In the genomic region with DNA sequence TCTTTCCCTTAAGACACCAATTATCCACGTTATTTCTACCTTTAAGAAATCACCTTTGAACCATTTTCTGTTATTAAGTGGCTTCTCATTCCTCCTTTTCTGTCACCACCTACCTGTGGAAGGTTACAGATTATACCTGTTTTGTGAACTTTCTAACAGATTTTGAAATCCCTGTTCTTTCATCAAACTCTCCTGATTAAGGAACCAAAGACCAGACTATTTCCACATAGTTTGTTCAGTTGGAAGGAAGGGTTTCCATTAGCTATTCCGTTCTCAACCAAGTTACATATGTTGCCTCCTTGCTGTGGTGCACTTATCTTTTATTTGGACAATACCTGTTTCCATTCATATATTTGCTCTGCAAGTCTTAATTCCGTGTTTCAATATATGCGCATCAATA, we compare ENCODE assay signal across 34 cellular contexts.
"Had no signal": no experiment of that assay in that cellular context is flagged by ENCODE, and none has a peak within 500 bp of the region (broad histone marks: within the 10 kb centered on the region; RNA-seq: fewer than 3 reads in every experiment).

No MANE protein-coding gene starts in this region.

- H3K9me3 ChIP-seq: adrenal gland, body of pancreas, breast epithelium had no signal

- FAIRE-seq: astrocyte, TTC549 had no signal

- H3K36me3 ChIP-seq: adrenal gland, brain microvascular endothelial cell, breast epithelium had no signal

- ATAC-seq: activated CD8-positive, alpha-beta T cell treated with anti-CD3 and anti-CD28 coated beads for 36 hours; activated naive CD4-positive, alpha-beta T cell treated with anti-CD3 and anti-CD28 coated beads, Interleukin-2, amount 50 U/mL, for 72 hours; activated T-cell treated with anti-CD3 and anti-CD28 coated beads, Interleukin-2, amount 50 U/mL, for 4 hours; activated T-cell treated with anti-CD3 and anti-CD28 coated beads, Interleukin-2, amount 50 U/mL, for 72 hours; activated T-helper 17 cell treated with anti-CD3 and anti-CD28 coated beads, Interleukin-2, amount 50 U/mL, for 72 hours; body of pancreas had no signal

- DNase-seq: activated B cell treated with CpG ODN at 0.5 μM for 24 hours; activated CD4-positive, alpha-beta memory T cell treated with anti-CD3 and anti-CD28 coated beads for 36 hours; activated CD4-positive, alpha-beta T cell treated with anti-CD3 and anti-CD28 coated beads for 4 hours; activated CD4-positive, alpha-beta T cell treated with anti-CD3 and anti-CD28 coated beads, Interleukin-2, amount 10 ng/mL, durations not matched to agents 24 days and 14 days; activated CD4-positive, alpha-beta T cell treated with anti-CD3 and anti-CD28 coated beads, Interleukin-2, amount 50 U/mL, for 1 hour; activated CD4-positive, alpha-beta T cell treated with anti-CD3 and anti-CD28 coated beads, Interleukin-2, amount 50 U/mL, for 4 hours; activated CD4-positive, CD25-positive, alpha-beta regulatory T cell treated with anti-CD3 and anti-CD28 coated beads, Interleukin-2, amount 50 U/mL, for 72 hours; activated CD8-positive, alpha-beta memory T cell treated with anti-CD3 and anti-CD28 coated beads, Interleukin-2, amount 50 U/mL, for 4 hours; activated CD8-positive, alpha-beta T cell treated with anti-CD3 and anti-CD28 coated beads for 36 hours; activated effector memory CD4-positive, alpha-beta T cell treated with anti-CD3 and anti-CD28 coated beads, Interleukin-2, amount 50 U/mL, for 16 hours; activated gamma-delta T cell treated with Interleukin-2 at 50 U/mL for 16 hours; activated naive CD4-positive, alpha-beta T cell; activated naive CD4-positive, alpha-beta T cell treated with anti-CD3 and anti-CD28 coated beads for 36 hours; activated naive CD4-positive, alpha-beta T cell treated with anti-CD3 and anti-CD28 coated beads, Interleukin-2, amount 50 U/mL, for 16 hours; activated naive CD8-positive, alpha-beta T cell treated with anti-CD3 and anti-CD28 coated beads for 36 hours; activated T-cell treated with anti-CD3 and anti-CD28 coated beads for 4 hours; activated T-cell treated with anti-CD3 and anti-CD28 coated beads, Interleukin-2, amount 50 U/mL, for 1 hour; activated T-cell treated with anti-CD3 and anti-CD28 coated beads, Interleukin-2, amount 50 U/mL, for 4 hours; activated T-cell treated with anti-CD3 and anti-CD28 coated beads, Interleukin-2, amount 50 U/mL, for 72 hours; adrenal gland; amniotic stem cell; aorta; body of pancreas; brain microvascular endothelial cell; central memory CD4-positive, alpha-beta T cell; T-helper 1 cell; T-helper 2 cell; T-helper 9 cell had no signal

- H3K4me3 ChIP-seq: adrenal gland, body of pancreas, breast epithelium had no signal

- H3K4me1 ChIP-seq: adrenal gland, breast epithelium had no signal

- H3K27me3 ChIP-seq: adrenal gland, body of pancreas, brain microvascular endothelial cell, breast epithelium had no signal

- H3K27ac ChIP-seq: adrenal gland, body of pancreas, brain microvascular endothelial cell, breast epithelium, VCaP had no signal
